In the genomic region with DNA sequence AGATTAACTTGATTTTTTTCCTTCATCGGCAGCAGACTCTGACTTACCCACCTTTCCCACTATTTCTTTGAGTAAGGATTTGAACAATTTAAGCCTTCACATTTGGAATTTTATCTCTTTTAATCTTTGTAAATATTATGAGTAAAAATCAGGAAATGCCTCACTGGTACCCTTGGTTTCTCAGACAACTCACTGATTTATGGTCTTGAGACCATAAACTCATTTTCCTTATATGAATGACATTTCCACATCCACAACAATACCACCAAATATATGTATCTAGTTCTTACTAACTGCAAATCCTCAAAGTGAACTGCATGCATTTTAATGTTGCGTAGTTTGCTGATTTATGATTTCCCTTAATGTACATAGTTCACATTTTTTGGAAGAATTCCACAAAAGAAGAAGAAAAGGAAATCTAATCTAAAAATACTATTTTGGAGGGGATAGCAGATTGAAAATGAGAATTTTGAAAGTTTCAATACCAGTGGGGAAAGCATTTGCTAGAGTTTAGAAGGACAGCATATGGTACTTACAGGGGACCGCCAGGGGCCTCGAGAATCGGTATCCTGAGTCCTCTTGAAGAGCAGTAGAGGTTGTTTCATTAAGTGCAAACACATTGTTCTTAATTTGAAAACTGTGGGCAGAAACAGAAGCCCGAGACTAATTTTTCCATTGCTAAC, we compare ENCODE assay signal across 22 cellular contexts.
DNase-seq lines count a peak whose midpoint lies in the region; ATAC-seq and TF ChIP-seq lines count a peak whose summit lies in the region.
"Had no signal": no experiment of that assay in that cellular context is flagged by ENCODE, and none has a peak within 500 bp of the region (broad histone marks: within the 10 kb centered on the region; RNA-seq: fewer than 3 reads in every experiment).

No MANE protein-coding gene starts in this region.

- H3K9me3 Mint-ChIP-seq in activated CD8-positive, alpha-beta T cell treated with anti-CD3 and anti-CD28 coated beads for 36 hours = peaks cover 3% of the 10 kb centered on the region
- no peaks in the 10 kb centered on the region for H3K9me3 Mint-ChIP-seq in activated CD8-positive, alpha-beta T cell treated with anti-CD3 and anti-CD28 coated beads, Interleukin-2, amount 10 ng/mL, durations not matched to agents 7 days and 5 days (ENCODE audit: insufficient read depth)
- H3K9me3 Mint-ChIP-seq in CD4-positive, alpha-beta T cell = no peaks in the 10 kb centered on the region
- no peaks in the 10 kb centered on the region for H3K9me3 Mint-ChIP-seq in activated CD4-positive, alpha-beta memory T cell treated with anti-CD3 and anti-CD28 coated beads, Interleukin-2, amount 10 ng/mL, durations not matched to agents 7 days and 5 days
- H3K9me3 Mint-ChIP-seq: immature natural killer cell; stimulated activated naive B cell treated with anti-CD40 and anti-IgM and Interleukin-4, amounts not matched to agents 10 μg/mL and 1 μg/mL and 100 μg/mL, for 72 hours had no signal

- H3K9me3 ChIP-seq in CD4-positive, alpha-beta T cell (ENCODE audit: control insufficient read depth, low read length) = no peaks in the 10 kb centered on the region

- H3K27ac Mint-ChIP-seq in activated CD8-positive, alpha-beta T cell treated with anti-CD3 and anti-CD28 coated beads for 36 hours = peak overlapping the region; percentile 74
- no peak overlapping the region for H3K27ac Mint-ChIP-seq in activated CD8-positive, alpha-beta T cell treated with anti-CD3 and anti-CD28 coated beads, Interleukin-2, amount 10 ng/mL, durations not matched to agents 7 days and 5 days
- H3K27ac Mint-ChIP-seq in CD4-positive, alpha-beta T cell = peak overlapping the region; percentile 58
- peak overlapping the region; percentile 1 for H3K27ac Mint-ChIP-seq in activated CD4-positive, alpha-beta memory T cell treated with anti-CD3 and anti-CD28 coated beads, Interleukin-2, amount 10 ng/mL, durations not matched to agents 7 days and 5 days
- H3K27ac Mint-ChIP-seq: immature natural killer cell; stimulated activated naive B cell treated with anti-CD40 and anti-IgM and Interleukin-4, amounts not matched to agents 10 μg/mL and 1 μg/mL and 100 μg/mL, for 72 hours had no signal

- TF ChIP-seq CTCF in activated CD8-positive, alpha-beta T cell treated with anti-CD3 and anti-CD28 coated beads for 36 hours (IDR thresholded peaks at IDR 0.05) = no peak
- no peak for TF ChIP-seq CTCF in CD4-positive, alpha-beta T cell (IDR thresholded peaks at IDR 0.05)

- H3K27me3 ChIP-seq in CD4-positive, alpha-beta T cell (ENCODE audit: control insufficient read depth, insufficient read depth, low read length) = no peaks in the 10 kb centered on the region

- H3K4me3 Mint-ChIP-seq in activated CD8-positive, alpha-beta T cell treated with anti-CD3 and anti-CD28 coated beads for 36 hours = peak overlapping the region; percentile 37
- H3K4me3 Mint-ChIP-seq in activated CD8-positive, alpha-beta T cell treated with anti-CD3 and anti-CD28 coated beads, Interleukin-2, amount 10 ng/mL, durations not matched to agents 7 days and 5 days = no peak overlapping the region
- peak overlapping the region; percentile 46 for H3K4me3 Mint-ChIP-seq in CD4-positive, alpha-beta T cell
- peak overlapping the region; percentile 6 for H3K4me3 Mint-ChIP-seq in activated CD4-positive, alpha-beta memory T cell treated with anti-CD3 and anti-CD28 coated beads, Interleukin-2, amount 10 ng/mL, durations not matched to agents 7 days and 5 days
- H3K4me3 Mint-ChIP-seq: immature natural killer cell; stimulated activated naive B cell treated with anti-CD40 and anti-IgM and Interleukin-4, amounts not matched to agents 10 μg/mL and 1 μg/mL and 100 μg/mL, for 72 hours had no signal

- H3K4me1 Mint-ChIP-seq in activated CD8-positive, alpha-beta T cell treated with anti-CD3 and anti-CD28 coated beads for 36 hours (ENCODE audit: low read depth) = peaks cover 54% of the 10 kb centered on the region
- peaks cover 11% of the 10 kb centered on the region for H3K4me1 Mint-ChIP-seq in activated CD8-positive, alpha-beta T cell treated with anti-CD3 and anti-CD28 coated beads, Interleukin-2, amount 10 ng/mL, durations not matched to agents 7 days and 5 days (ENCODE audit: low read depth)
- H3K4me1 Mint-ChIP-seq in CD4-positive, alpha-beta T cell (ENCODE audit: low read depth) = peaks cover 9% of the 10 kb centered on the region
- peaks cover 3% of the 10 kb centered on the region for H3K4me1 Mint-ChIP-seq in activated CD4-positive, alpha-beta memory T cell treated with anti-CD3 and anti-CD28 coated beads, Interleukin-2, amount 10 ng/mL, durations not matched to agents 7 days and 5 days
- H3K4me1 Mint-ChIP-seq: immature natural killer cell; stimulated activated naive B cell treated with anti-CD40 and anti-IgM and Interleukin-4, amounts not matched to agents 10 μg/mL and 1 μg/mL and 100 μg/mL, for 72 hours had no signal

- intact Hi-C loops in activated CD8-positive, alpha-beta T cell treated with anti-CD3 and anti-CD28 coated beads for 36 hours (cut with micrococcal nuclease) = loop anchor here (10.0 kb wide), 1 partner anchor 884 kb away; no protein-coding TSS in a partner anchor
- intact Hi-C loops in CD4-positive, alpha-beta T cell (cut with DNase I, micrococcal nuclease) = loop anchor here in 1 of 2 experiments (5.0 to 10.0 kb wide), 2 partner anchors 79 to 964 kb away; a partner anchor contains a TSS

- peaks cover 21% of the 10 kb centered on the region for H3K36me3 Mint-ChIP-seq in activated CD8-positive, alpha-beta T cell treated with anti-CD3 and anti-CD28 coated beads for 36 hours (ENCODE audit: low read depth)
- H3K36me3 Mint-ChIP-seq in activated CD8-positive, alpha-beta T cell treated with anti-CD3 and anti-CD28 coated beads, Interleukin-2, amount 10 ng/mL, durations not matched to agents 7 days and 5 days (ENCODE audit: low read depth) = peaks cover 11% of the 10 kb centered on the region
- no peaks in the 10 kb centered on the region for H3K36me3 Mint-ChIP-seq in CD4-positive, alpha-beta T cell (ENCODE audit: low read depth)
- no peaks in the 10 kb centered on the region for H3K36me3 Mint-ChIP-seq in activated CD4-positive, alpha-beta memory T cell treated with anti-CD3 and anti-CD28 coated beads, Interleukin-2, amount 10 ng/mL, durations not matched to agents 7 days and 5 days (ENCODE audit: low read depth)
- H3K36me3 Mint-ChIP-seq: immature natural killer cell; stimulated activated naive B cell treated with anti-CD40 and anti-IgM and Interleukin-4, amounts not matched to agents 10 μg/mL and 1 μg/mL and 100 μg/mL, for 72 hours had no signal

- no peak overlapping the region for H3K27ac ChIP-seq in CD4-positive, alpha-beta T cell (ENCODE audit: low read depth, low read length)
- H3K27ac ChIP-seq: epithelial cell of prostate, skin epidermis had no signal

- H3K27me3 Mint-ChIP-seq in activated CD8-positive, alpha-beta T cell treated with anti-CD3 and anti-CD28 coated beads for 36 hours = no peaks in the 10 kb centered on the region
- H3K27me3 Mint-ChIP-seq in activated CD8-positive, alpha-beta T cell treated with anti-CD3 and anti-CD28 coated beads, Interleukin-2, amount 10 ng/mL, durations not matched to agents 7 days and 5 days (ENCODE audit: low read depth) = no peaks in the 10 kb centered on the region
- no peaks in the 10 kb centered on the region for H3K27me3 Mint-ChIP-seq in CD4-positive, alpha-beta T cell
- H3K27me3 Mint-ChIP-seq in activated CD4-positive, alpha-beta memory T cell treated with anti-CD3 and anti-CD28 coated beads, Interleukin-2, amount 10 ng/mL, durations not matched to agents 7 days and 5 days = peaks cover 8% of the 10 kb centered on the region

- no peak for ATAC-seq in activated CD8-positive, alpha-beta T cell treated with anti-CD3 and anti-CD28 coated beads for 36 hours
- ATAC-seq in activated CD8-positive, alpha-beta T cell treated with anti-CD3 and anti-CD28 coated beads, Interleukin-2, amount 10 ng/mL, durations not matched to agents 7 days and 5 days = no peak
- no peak for ATAC-seq in CD4-positive, alpha-beta T cell (ENCODE audit: poor library complexity)
- ATAC-seq in GM21390 (IDR thresholded peaks at IDR 0.05; ENCODE audit: unreplicated experiment) = no peak
- ATAC-seq: K562; left colon; stimulated activated naive B cell treated with anti-CD40 and anti-IgM and Interleukin-4, amounts not matched to agents 10 μg/mL and 1 μg/mL and 100 μg/mL, for 72 hours had no signal

- no peak for DNase-seq in activated CD8-positive, alpha-beta T cell treated with anti-CD3 and anti-CD28 coated beads for 36 hours
- no peak for DNase-seq in activated CD8-positive, alpha-beta T cell treated with anti-CD3 and anti-CD28 coated beads, Interleukin-2, amount 10 ng/mL, durations not matched to agents 7 days and 5 days
- DNase-seq in CD4-positive, alpha-beta T cell = no peak
- no peak for DNase-seq in activated CD4-positive, alpha-beta memory T cell treated with anti-CD3 and anti-CD28 coated beads, Interleukin-2, amount 10 ng/mL, durations not matched to agents 7 days and 5 days
- DNase-seq in left kidney (ENCODE audit: low read depth, low spot score) (peak; percentile 23), GOT3 (lab: John Stamatoyannopoulos, UW) (no peak), midbrain (lab: John Stamatoyannopoulos, UW) (no peak)
- DNase-seq: activated CD4-positive, alpha-beta T cell treated with anti-CD3 and anti-CD28 coated beads, Interleukin-2, amount 50 U/mL, for 4 hours; activated naive CD4-positive, alpha-beta T cell treated with Interleukin-2 at 50 U/mL for 16 hours; DMS153; effector CD4-positive, alpha-beta T cell; immature natural killer cell; left colon; mammary epithelial cell; NCI-H1048; NCI-H1694; stimulated activated naive B cell treated with anti-CD40 and anti-IgM and Interleukin-4, amounts not matched to agents 10 μg/mL and 1 μg/mL and 100 μg/mL, for 72 hours; SW 1271 had no signal

- CTCF ChIA-PET in activated CD8-positive, alpha-beta T cell treated with anti-CD3 and anti-CD28 coated beads for 36 hours (lab: Charles Lee) = no interaction called here
- CTCF ChIA-PET in activated CD8-positive, alpha-beta T cell treated with anti-CD3 and anti-CD28 coated beads, Interleukin-2, amount 10 ng/mL, durations not matched to agents 7 days and 5 days (lab: Charles Lee) = no interaction called here
- CTCF ChIA-PET in CD4-positive, alpha-beta T cell (lab: Charles Lee) = no interaction called here
- CTCF ChIA-PET in activated CD4-positive, alpha-beta memory T cell treated with anti-CD3 and anti-CD28 coated beads, Interleukin-2, amount 10 ng/mL, durations not matched to agents 7 days and 5 days (lab: Charles Lee) = no interaction called here

- POLR2A ChIA-PET in activated CD8-positive, alpha-beta T cell treated with anti-CD3 and anti-CD28 coated beads for 36 hours (lab: Charles Lee) = no interaction called here
- POLR2A ChIA-PET in activated CD8-positive, alpha-beta T cell treated with anti-CD3 and anti-CD28 coated beads, Interleukin-2, amount 10 ng/mL, durations not matched to agents 7 days and 5 days (lab: Charles Lee) = no interaction called here
- POLR2A ChIA-PET in CD4-positive, alpha-beta T cell (lab: Charles Lee) = interaction anchor here (0.8 to 1.7 kb wide), 4 partner anchors 13 to 958 kb away, joined by 3 to 5 read pairs (median 4); no protein-coding TSS in a partner anchor
- POLR2A ChIA-PET in activated CD4-positive, alpha-beta memory T cell treated with anti-CD3 and anti-CD28 coated beads, Interleukin-2, amount 10 ng/mL, durations not matched to agents 7 days and 5 days (lab: Charles Lee) = interaction anchor here (1.0 to 2.0 kb wide), 6 partner anchors 10 to 962 kb away, joined by 3 to 10 read pairs (median 4); no protein-coding TSS in a partner anchor

Comparison
In these comparisons a context has a peak if more than half of its experiments do, and no peak if none do; other contexts are left out.
1. POLR2A ChIA-PET loops: an anchor here in CD4-positive, alpha-beta T cell (0.8 to 1.7 kb wide) and activated CD4-positive, alpha-beta memory T cell treated with anti-CD3 and anti-CD28 coated beads, Interleukin-2, amount 10 ng/mL, durations not matched to agents 7 days and 5 days (1.0 to 2.0 kb wide); none called in activated CD8-positive, alpha-beta T cell treated with anti-CD3 and anti-CD28 coated beads for 36 hours and activated CD8-positive, alpha-beta T cell treated with anti-CD3 and anti-CD28 coated beads, Interleukin-2, amount 10 ng/mL, durations not matched to agents 7 days and 5 days.